Comparison of ENCODE assay signal across 8 cellular contexts in genomic region chr11:64251986-64252837, GRCh38. TPM values are rescaled to one million over a fixed set of nuclear protein-coding genes. Genes with fewer than 3 reads are reported as not detected.
DNase-seq lines count a peak whose midpoint lies in the region; ATAC-seq and TF ChIP-seq lines count a peak whose summit lies in the region.

No MANE protein-coding gene starts in this region.

- H3K36me3 ChIP-seq in lung (ENCODE audit: control insufficient read depth in 2 of 2, insufficient read depth in 2 of 2, low read length in 2 of 2), result peaks cover 0 to 23% of the 10 kb centered on the region in 2 donors
- no peaks in the 10 kb centered on the region for H3K36me3 ChIP-seq in urinary bladder (ENCODE audit: insufficient read depth)

- H3K36me3 Mint-ChIP-seq in activated CD4-positive, alpha-beta T cell treated with anti-CD3 and anti-CD28 coated beads, Interleukin-2, amount 10 ng/mL, durations not matched to agents 7 days and 5 days (ENCODE audit: low read depth), result no peaks in the 10 kb centered on the region
- H3K36me3 Mint-ChIP-seq in dendritic cell treated with granulocyte-macrophage colony-stimulating factor and Interleukin-4, amounts not matched to agents 40 ng/mL and 50 ng/mL, for 4 days (ENCODE audit: low read depth), result peaks cover 52% of the 10 kb centered on the region

- POLR2A ChIA-PET in activated CD4-positive, alpha-beta T cell treated with anti-CD3 and anti-CD28 coated beads, Interleukin-2, amount 10 ng/mL, durations not matched to agents 7 days and 5 days (lab: Charles Lee), result no interaction called here

- no peaks in the 10 kb centered on the region for H3K9me3 ChIP-seq in lung (ENCODE audit: control insufficient read depth in 2 of 2, insufficient read depth in 1 of 2, low read length in 1 of 2)

- H3K4me3 ChIP-seq in lung (peak overlapping the region; percentile 62), urinary bladder (ENCODE audit: low read depth, low read length) (peak overlapping the region; percentile 80)

- H3K4me1 ChIP-seq in lung (ENCODE audit: control insufficient read depth in 2 of 2, insufficient read depth in 2 of 2, low read length in 2 of 2) (peaks cover 0 to 18% of the 10 kb centered on the region in 2 donors), urinary bladder (ENCODE audit: insufficient read depth) (no peaks in the 10 kb centered on the region)

- no peaks in the 10 kb centered on the region for H3K27me3 ChIP-seq in lung (ENCODE audit: control insufficient read depth, insufficient read depth)

- TF ChIP-seq CTCF in lung (IDR thresholded peaks at IDR 0.05; ENCODE audit: control extremely low read depth, extremely low read depth), result no peak

- no peaks in the 10 kb centered on the region for H3K27me3 Mint-ChIP-seq in activated CD4-positive, alpha-beta T cell treated with anti-CD3 and anti-CD28 coated beads, Interleukin-2, amount 10 ng/mL, durations not matched to agents 7 days and 5 days
- peaks cover 9% of the 10 kb centered on the region for H3K27me3 Mint-ChIP-seq in dendritic cell treated with granulocyte-macrophage colony-stimulating factor and Interleukin-4, amounts not matched to agents 40 ng/mL and 50 ng/mL, for 4 days

- no peaks in the 10 kb centered on the region for H3K9me3 Mint-ChIP-seq in activated CD4-positive, alpha-beta T cell treated with anti-CD3 and anti-CD28 coated beads, Interleukin-2, amount 10 ng/mL, durations not matched to agents 7 days and 5 days
- no peaks in the 10 kb centered on the region for H3K9me3 Mint-ChIP-seq in dendritic cell treated with granulocyte-macrophage colony-stimulating factor and Interleukin-4, amounts not matched to agents 40 ng/mL and 50 ng/mL, for 4 days

- H3K27ac Mint-ChIP-seq in activated CD4-positive, alpha-beta T cell treated with anti-CD3 and anti-CD28 coated beads, Interleukin-2, amount 10 ng/mL, durations not matched to agents 7 days and 5 days, result peak overlapping the region; percentile 62
- peak overlapping the region; percentile 88 for H3K27ac Mint-ChIP-seq in dendritic cell treated with granulocyte-macrophage colony-stimulating factor and Interleukin-4, amounts not matched to agents 40 ng/mL and 50 ng/mL, for 4 days

- peak overlapping the region; percentile 82 for H3K4me3 Mint-ChIP-seq in activated CD4-positive, alpha-beta T cell treated with anti-CD3 and anti-CD28 coated beads, Interleukin-2, amount 10 ng/mL, durations not matched to agents 7 days and 5 days
- peak overlapping the region; percentile 99 for H3K4me3 Mint-ChIP-seq in dendritic cell treated with granulocyte-macrophage colony-stimulating factor and Interleukin-4, amounts not matched to agents 40 ng/mL and 50 ng/mL, for 4 days

- ATAC-seq in lung (ENCODE audit: insufficient read depth, low FRiP score) (peak; percentile 63), GM18870 (IDR thresholded peaks at IDR 0.05; ENCODE audit: unreplicated experiment) (no peak)

- CTCF ChIA-PET in activated CD4-positive, alpha-beta T cell treated with anti-CD3 and anti-CD28 coated beads, Interleukin-2, amount 10 ng/mL, durations not matched to agents 7 days and 5 days (lab: Charles Lee), result interaction anchor here (0.6 to 11.3 kb wide), 14 partner anchors 9 to 1861 kb away, joined by 3 to 162 read pairs (median 7); partner anchors contain the start of genes CATSPERZ, FKBP2, PRDX5 and TRMT112

- intact Hi-C loops in dendritic cell treated with granulocyte-macrophage colony-stimulating factor and Interleukin-4, amounts not matched to agents 40 ng/mL and 50 ng/mL, for 4 days (cut with micrococcal nuclease), result loop anchor here (2.0 to 5.0 kb wide), 2 partner anchors 17 to 50 kb away; partner anchors contain the start of gene CATSPERZ

- H3K4me1 Mint-ChIP-seq in activated CD4-positive, alpha-beta T cell treated with anti-CD3 and anti-CD28 coated beads, Interleukin-2, amount 10 ng/mL, durations not matched to agents 7 days and 5 days, result peaks cover 21% of the 10 kb centered on the region
- peaks cover 59% of the 10 kb centered on the region for H3K4me1 Mint-ChIP-seq in dendritic cell treated with granulocyte-macrophage colony-stimulating factor and Interleukin-4, amounts not matched to agents 40 ng/mL and 50 ng/mL, for 4 days (ENCODE audit: low read depth)

- no peak for DNase-seq in activated CD4-positive, alpha-beta T cell treated with anti-CD3 and anti-CD28 coated beads, Interleukin-2, amount 10 ng/mL, durations not matched to agents 7 days and 5 days
- no peak for DNase-seq in activated CD4-positive, alpha-beta T cell treated with anti-CD3 and anti-CD28 coated beads, Interleukin-2, amount 50 U/mL, for 1 hour
- peak; percentile 66 for DNase-seq in lung (ENCODE audit: low spot score)
- no peak for DNase-seq in NCI-H128 (lab: John Stamatoyannopoulos, UW; ENCODE audit: unreplicated experiment)

- 3 to 4% methylated on average over 23 to 24 of the region's 24 CpGs for WGBS in lung, 2 donors
- WGBS in urinary bladder, result 3% methylated on average over 24 of the region's 24 CpGs

- H3K27ac ChIP-seq in lung (ENCODE audit: low read depth in 1 of 2, low read length in 1 of 2), result peak overlapping the region in 1 of 2 donors; percentile 35
- H3K27ac ChIP-seq in urinary bladder (ENCODE audit: low read depth), result no peak overlapping the region

TF ChIP-seq in PFSK-1, 5 proteins besides CTCF, POLR2A, EP300 and RAD21:
- peak; percentile 48; the same call in 1 of the 2 replicates for TF ChIP-seq SIN3A (IDR thresholded peaks at IDR 0.05; ENCODE audit: borderline replicate concordance, insufficient read depth, low read length)
- TF ChIP-seq POLR2AphosphoS5 (IDR thresholded peaks at IDR 0.05; ENCODE audit: low read depth, low read length), result peak; percentile 84; the same call in 1 of the 2 replicates
- TF ChIP-seq TAF1 (IDR thresholded peaks at IDR 0.05; ENCODE audit: borderline replicate concordance, insufficient read depth, low read length), result peak; percentile 50; the same call in 1 of the 2 replicates
- TF ChIP-seq REST (IDR thresholded peaks at IDR 0.05; ENCODE audit: insufficient read depth in 1 of 2, low read depth in 2 of 2, low read length in 2 of 2), result no peak
- no peak for TF ChIP-seq FOXP2 (optimal IDR thresholded peaks at IDR 0.05; ENCODE audit: borderline replicate concordance, extremely low read depth, extremely low read length, insufficient read depth)
TF ChIP-seq in PFSK-1: peak in this region for 3.

RNA-seq across cellular contexts. Expression of gene PLCB3, which starts 0.9 kb away (rescaled TPM):
- total RNA-seq in activated CD4-positive, alpha-beta T cell treated with anti-CD3 and anti-CD28 coated beads, Interleukin-2, amount 10 ng/mL, durations not matched to agents 7 days and 5 days, result 10 to 100 TPM; 11.6 to 12.4 TPM
- 36.6 TPM for polyA plus RNA-seq in PFSK-1 (2012; ENCODE audit: insufficient read length, low read depth)
- total RNA-seq in lung (10 to 100 TPM; 18.2 to 32.0 TPM), urinary bladder (14.8 TPM)
- polyA plus RNA-seq in lung (10 to 100 TPM; 15.0 to 17.1 TPM), urinary bladder (18.2 TPM)

RNA-seq across cellular contexts. Expression of gene PPP1R14B, which starts 5.5 kb away (rescaled TPM):
- total RNA-seq in activated CD4-positive, alpha-beta T cell treated with anti-CD3 and anti-CD28 coated beads, Interleukin-2, amount 10 ng/mL, durations not matched to agents 7 days and 5 days, result 10 to 100 TPM; 81.1 to 86.0 TPM
- polyA plus RNA-seq in PFSK-1 (2012; ENCODE audit: insufficient read length, low read depth), result 317 TPM
- 100 to 1,000 TPM in 1 of 2 donors, 10 to 100 TPM in 1; 28.2 to 185 TPM for total RNA-seq in lung
- polyA plus RNA-seq in lung, result 100 to 1,000 TPM; 119 to 241 TPM
- total RNA-seq in urinary bladder, result 31.6 TPM
- 62.8 TPM for polyA plus RNA-seq in urinary bladder

RNA-seq across cellular contexts. Expression of gene FKBP2, which starts 11.3 kb away (rescaled TPM):
- 10 to 100 TPM; 21.9 to 24.8 TPM for total RNA-seq in activated CD4-positive, alpha-beta T cell treated with anti-CD3 and anti-CD28 coated beads, Interleukin-2, amount 10 ng/mL, durations not matched to agents 7 days and 5 days
- polyA plus RNA-seq in PFSK-1 (2012; ENCODE audit: insufficient read length, low read depth), result 95.8 TPM
- total RNA-seq in lung (10 to 100 TPM; 65.2 to 93.0 TPM), urinary bladder (29.2 TPM)
- polyA plus RNA-seq in lung (100 to 1,000 TPM; 207 to 397 TPM), urinary bladder (167 TPM)

RNA-seq across cellular contexts. Expression of gene VEGFB, which starts 17.8 kb away (rescaled TPM):
- 10 to 100 TPM; 51.1 to 60.3 TPM for total RNA-seq in activated CD4-positive, alpha-beta T cell treated with anti-CD3 and anti-CD28 coated beads, Interleukin-2, amount 10 ng/mL, durations not matched to agents 7 days and 5 days
- 189 TPM for polyA plus RNA-seq in PFSK-1 (2012; ENCODE audit: insufficient read length, low read depth)
- total RNA-seq in lung (100 to 1,000 TPM in 1 of 2 donors, 10 to 100 TPM in 1; 37.8 to 124 TPM), urinary bladder (18.9 TPM)
- polyA plus RNA-seq in lung (100 to 1,000 TPM in 1 of 2 donors, 10 to 100 TPM in 1; 43.7 to 115 TPM), urinary bladder (123 TPM)

RNA-seq across cellular contexts. Expression of gene DNAJC4, which starts 21.9 kb away (rescaled TPM):
- 10 to 100 TPM; 39.5 to 40.5 TPM for total RNA-seq in activated CD4-positive, alpha-beta T cell treated with anti-CD3 and anti-CD28 coated beads, Interleukin-2, amount 10 ng/mL, durations not matched to agents 7 days and 5 days
- polyA plus RNA-seq in PFSK-1 (2012; ENCODE audit: insufficient read length, low read depth), result 32.2 TPM
- 10 to 100 TPM; 22.7 to 34.1 TPM for total RNA-seq in lung
- 10 to 100 TPM; 34.6 to 58.4 TPM for polyA plus RNA-seq in lung
- total RNA-seq in urinary bladder, result 10.7 TPM
- 57.6 TPM for polyA plus RNA-seq in urinary bladder
